ENCODE assay signal across 23 cellular contexts in genomic region chr20:51027396-51027795, GRCh38. TPM values are rescaled to one million over a fixed set of nuclear protein-coding genes. Genes with fewer than 3 reads are reported as not detected.
DNase-seq lines count a peak whose midpoint lies in the region; TF ChIP-seq lines count a peak whose summit lies in the region.
"Had no signal": no experiment of that assay in that cellular context is flagged by ENCODE, and none has a peak within 500 bp of the region (broad histone marks: within the 10 kb centered on the region; RNA-seq: fewer than 3 reads in every experiment).

No MANE protein-coding gene starts in this region.

- H3K27me3 ChIP-seq in mesendoderm (ENCODE audit: insufficient read depth, low read length, poor library complexity) (no peaks in the 10 kb centered on the region), uterus (no peaks in the 10 kb centered on the region), MG63 (no peaks in the 10 kb centered on the region)

- H3K56ac ChIP-seq in mesendoderm (ENCODE audit: low read length): peak overlapping the region; percentile 12

- no peaks in the 10 kb centered on the region for H3K9me3 ChIP-seq in uterus
- no peaks in the 10 kb centered on the region for H3K9me3 ChIP-seq in MG63
- H3K9me3 ChIP-seq: A549, BE2C had no signal

- no peak overlapping the region for H3K4me2 ChIP-seq in mesendoderm (ENCODE audit: low read length)
- H3K4me2 ChIP-seq: A549, GM23338 had no signal

- TF ChIP-seq CTCF in endothelial cell (IDR thresholded peaks at IDR 0.05; ENCODE audit: unreplicated experiment) (no peak), uterus (IDR thresholded peaks at IDR 0.05) (no peak), type B pancreatic cell (conservative IDR thresholded peaks at IDR 0.05) (no peak)

- no peak overlapping the region for H3K9ac ChIP-seq in mesendoderm (ENCODE audit: low read length)
- H3K9ac ChIP-seq: BLaER1 treated with 17β-estradiol and CSF1 and Interleukin-3, amounts not matched to agents 10 nM and 100 nM had no signal

- H3K27me3 Mint-ChIP-seq in endothelial cell (ENCODE audit: unreplicated experiment): peaks cover 8% of the 10 kb centered on the region
- peaks cover 50% of the 10 kb centered on the region for H3K27me3 Mint-ChIP-seq in type B pancreatic cell

- H3K79me1 ChIP-seq in mesendoderm (ENCODE audit: low read length): no peaks in the 10 kb centered on the region

- TF ChIP-seq POLR2A in uterus (IDR thresholded peaks at IDR 0.05): no peak

- H3K4me3 Mint-ChIP-seq in endothelial cell (ENCODE audit: unreplicated experiment) (no peak overlapping the region), type B pancreatic cell (no peak overlapping the region)
- H3K4me3 Mint-ChIP-seq: CD4-positive, alpha-beta T cell; CD8-positive, alpha-beta memory T cell; GM23338; H9 had no signal

- no peak overlapping the region for H2BK15ac ChIP-seq in mesendoderm (replicated peaks; ENCODE audit: low read depth)

- WGBS in mesendoderm (ENCODE audit: extremely low coverage, insufficient coverage, low lambda C conversion rate): no CpG with 5 or more reads among the region's 1 CpG

- no peak overlapping the region for H3K23ac ChIP-seq in mesendoderm (ENCODE audit: low read length)

- H3K36me3 Mint-ChIP-seq in endothelial cell (ENCODE audit: low read depth, unreplicated experiment) (no peaks in the 10 kb centered on the region), type B pancreatic cell (no peaks in the 10 kb centered on the region)
- H3K36me3 Mint-ChIP-seq: CD14-positive monocyte; CD8-positive, alpha-beta memory T cell had no signal

- no peak overlapping the region for H4K5ac ChIP-seq in mesendoderm (ENCODE audit: low read length)

- DNase-seq in endothelial cell (ENCODE audit: low spot score): no peak
- DNase-seq in mesendoderm: peak; percentile 87
- DNase-seq in posterior vena cava (ENCODE audit: low spot score): peak; percentile 19
- DNase-seq in uterus: no peak
- no peak for DNase-seq in type B pancreatic cell (ENCODE audit: extremely low spot score, unreplicated experiment)
- DNase-seq in MG63: no peak
- no peak for DNase-seq in stimulated activated naive CD4-positive, alpha-beta T cell (lab: John Stamatoyannopoulos, UW)
- DNase-seq: 8988T; ACHN; AML-193; BE2C; CD4-positive, alpha-beta T cell; CD8-positive, alpha-beta memory T cell; DMS 273 treated with DMSO at 0.1 percent for 48 hours; DMS79; EL; GDM1; H9 had no signal

- H3K9me3 Mint-ChIP-seq in endothelial cell (ENCODE audit: unreplicated experiment) (no peaks in the 10 kb centered on the region), type B pancreatic cell (no peaks in the 10 kb centered on the region)
- H3K9me3 Mint-ChIP-seq: CD4-positive, alpha-beta T cell had no signal

- no peak overlapping the region for H3K27ac ChIP-seq in mesendoderm (ENCODE audit: low read depth, low read length)
- H3K27ac ChIP-seq in uterus: peak overlapping the region; percentile 77
- H3K27ac ChIP-seq: A549; BLaER1 treated with 17β-estradiol and CSF1 and Interleukin-3, amounts not matched to agents 10 nM and 100 nM had no signal

- H3K27ac Mint-ChIP-seq in endothelial cell (ENCODE audit: unreplicated experiment): peak overlapping the region; percentile 75
- H3K27ac Mint-ChIP-seq in type B pancreatic cell: no peak overlapping the region
- H3K27ac Mint-ChIP-seq: CD14-positive monocyte; CD4-positive, alpha-beta T cell; GM23338; H9 had no signal

- H3K4me3 ChIP-seq in mesendoderm (ENCODE audit: low read length) (no peak overlapping the region), uterus (no peak overlapping the region), MG63 (no peak overlapping the region)
- H3K4me3 ChIP-seq: A549; BLaER1 treated with 17β-estradiol and CSF1 and Interleukin-3, amounts not matched to agents 10 nM and 100 nM; GM12878; GM23338 had no signal

- H3K36me3 ChIP-seq in mesendoderm (ENCODE audit: control insufficient read depth, insufficient read depth, low read length): no peaks in the 10 kb centered on the region
- no peaks in the 10 kb centered on the region for H3K36me3 ChIP-seq in uterus
- H3K36me3 ChIP-seq in MG63: no peaks in the 10 kb centered on the region
- H3K36me3 ChIP-seq: BE2C; BLaER1 treated with 17β-estradiol and CSF1 and Interleukin-3, amounts not matched to agents 10 nM and 100 nM had no signal

- peaks cover 3% of the 10 kb centered on the region for H3K4me1 Mint-ChIP-seq in endothelial cell (ENCODE audit: unreplicated experiment)
- peaks cover 16% of the 10 kb centered on the region for H3K4me1 Mint-ChIP-seq in type B pancreatic cell (ENCODE audit: unreplicated experiment)

- no peak overlapping the region for H3K4ac ChIP-seq in mesendoderm (ENCODE audit: low read depth, low read length)

- peaks cover 17% of the 10 kb centered on the region for H3K4me1 ChIP-seq in mesendoderm (ENCODE audit: control insufficient read depth, low read depth, low read length)
- no peaks in the 10 kb centered on the region for H3K4me1 ChIP-seq in uterus
- H3K4me1 ChIP-seq: BE2C had no signal

- H3K18ac ChIP-seq in mesendoderm (ENCODE audit: low read length): peak overlapping the region; percentile 43

- intact Hi-C loops in posterior vena cava (cut with DNase I) (no loop called here), uterus (cut with DNase I; ENCODE audit: low total_unique reads) (no loop called here)

- H4K8ac ChIP-seq in mesendoderm (ENCODE audit: low read depth, low read length): no peak overlapping the region

- peaks cover 4% of the 10 kb centered on the region for H3K79me2 ChIP-seq in mesendoderm (ENCODE audit: control insufficient read depth, insufficient read depth, low read length)

- no peak overlapping the region for H2BK5ac ChIP-seq in mesendoderm (ENCODE audit: low read length)

- H2AK5ac ChIP-seq in mesendoderm (ENCODE audit: low read length): no peak overlapping the region

- no peak overlapping the region for H2BK120ac ChIP-seq in mesendoderm (ENCODE audit: low read depth, low read length)

RNA-seq across cellular contexts. Expression of gene KCNG1, which starts 4.5 kb away (rescaled TPM):
- total RNA-seq in endothelial cell (ENCODE audit: unreplicated experiment) (4.4 TPM), posterior vena cava (under 1 TPM in 1 of 2 donors, not detected in 1; 0.24 TPM), uterus (100 to 1,000 TPM in 1 of 4 donors, 10 to 100 TPM in 2, under 1 TPM in 1; 0.88 to 109 (median 44.1) TPM), type B pancreatic cell (ENCODE audit: low replicate concordance) (78.8 and 238 TPM in 2 replicates)
- polyA plus RNA-seq in mesendoderm (2013, experiment 1 of 2): 120 TPM
- 118 TPM for polyA plus RNA-seq in mesendoderm (2013, experiment 2 of 2)
- 65.9 and 68.9 TPM in 2 replicates for total RNA-seq in MG63 (2014; rRNA removed; shearing (Covaris generic); ENCODE audit: low replicate concordance)
- total RNA-seq: CD4-positive, alpha-beta T cell; GM12878 had no signal
- polyA plus RNA-seq: CD14-positive monocyte; CD8-positive, alpha-beta memory T cell; GM12878 had no signal

Comparison
In these comparisons a context has a peak if more than half of its experiments do, and no peak if none do; other contexts are left out.
1. DNase-seq: peak in mesendoderm (single experiment) and posterior vena cava (single experiment); none in endothelial cell (single experiment), uterus (0 of 2), type B pancreatic cell (single experiment), MG63 (single experiment) and stimulated activated naive CD4-positive, alpha-beta T cell (0 of 6).